10 cellular contexts compared by ENCODE assay signal in the genomic region with DNA sequence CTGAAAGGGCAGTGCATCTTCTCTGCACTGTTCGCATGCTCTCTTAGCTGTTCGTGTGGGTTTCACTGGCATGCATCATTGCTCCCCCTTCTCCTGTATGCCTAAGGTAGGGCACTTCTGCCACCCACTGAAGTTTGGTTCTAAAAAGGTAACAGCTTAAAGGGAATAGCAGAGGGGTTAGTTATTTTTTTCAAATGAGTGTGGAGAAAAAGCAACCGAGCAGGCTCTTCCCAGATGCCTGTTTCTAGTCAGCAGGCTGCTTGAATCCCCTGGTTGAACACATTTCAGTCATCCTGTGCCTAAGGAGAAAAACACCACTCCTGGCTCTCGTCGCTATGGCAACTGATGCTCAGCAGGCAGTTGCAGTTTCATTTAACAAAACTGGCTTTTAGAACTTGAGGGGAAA.
A peak's percentile ranks its signal among the peaks of the same experiment; 100 is the strongest.
DNase-seq lines count a peak whose midpoint lies in the region; ATAC-seq and TF ChIP-seq lines count a peak whose summit lies in the region.
"Had no signal": no experiment of that assay in that cellular context is flagged by ENCODE, and none has a peak within 500 bp of the region (broad histone marks: within the 10 kb centered on the region; RNA-seq: fewer than 3 reads in every experiment).

No MANE protein-coding gene starts in this region.

- H3K4me1 ChIP-seq in MM.1S (ENCODE audit: low read length) (0 out of 2 replicates have a peak, but pooled peaks cover 11% of the 10 kb centered on the region), thyroid gland (no peaks in the 10 kb centered on the region), body of pancreas (no peaks in the 10 kb centered on the region)
- H3K4me1 ChIP-seq: gastrocnemius medialis had no signal

- intact Hi-C loops in thyroid gland (cut with DNase I) (no loop called here), body of pancreas (cut with DNase I) (no loop called here)

- 62 to 67% methylated on average over 5 of the region's 5 CpGs for WGBS in thyroid gland, 2 donors
- WGBS in body of pancreas, 2 donors: 88 to 89% methylated on average over 5 of the region's 5 CpGs

- H4K20me1 ChIP-seq in MM.1S (ENCODE audit: insufficient read depth, low read length): no peaks in the 10 kb centered on the region

- DNase-seq in NCI-H2227 (lab: John Stamatoyannopoulos, UW; ENCODE audit: unreplicated experiment) (peak; percentile 86), NCI-H2227 treated with DMSO at 0.1 percent for 48 hours (lab: John Stamatoyannopoulos, UW) (no peak), MM.1S (peak; percentile 56), neural crest cell (ENCODE audit: low read depth, low spot score) (no peak), RPMI8226 (no peak), thyroid gland (no peak), body of pancreas (no peak)
- DNase-seq: gastrocnemius medialis; naive thymus-derived CD4-positive, alpha-beta T cell had no signal

- H3K36me3 ChIP-seq in MM.1S (replicated peaks; ENCODE audit: insufficient read depth, low read length): no peaks in the 10 kb centered on the region
- H3K36me3 ChIP-seq in thyroid gland: no peaks in the 10 kb centered on the region
- H3K36me3 ChIP-seq in body of pancreas (replicated peaks in 1 of 2; ENCODE audit: insufficient read depth in 1 of 2, low read depth in 2 of 2): no peaks in the 10 kb centered on the region
- H3K36me3 ChIP-seq: gastrocnemius medialis had no signal

- no peak overlapping the region for H3K9ac ChIP-seq in MM.1S (ENCODE audit: low read length)

- TF ChIP-seq CTCF in MM.1S (IDR thresholded peaks at IDR 0.05; ENCODE audit: low read length) (no peak), neural crest cell (conservative IDR thresholded peaks at IDR 0.05) (no peak), thyroid gland (IDR thresholded peaks at IDR 0.05) (no peak), body of pancreas (IDR thresholded peaks at IDR 0.05) (no peak)

- H3K9me3 Mint-ChIP-seq in neural crest cell: peaks cover 3% of the 10 kb centered on the region

- H3K4me1 Mint-ChIP-seq in neural crest cell: peaks cover 19% of the 10 kb centered on the region
- H3K4me1 Mint-ChIP-seq: naive thymus-derived CD4-positive, alpha-beta T cell had no signal

- no peak for TF ChIP-seq POLR2A in thyroid gland (IDR thresholded peaks at IDR 0.05)
- TF ChIP-seq POLR2A in body of pancreas (IDR thresholded peaks at IDR 0.05): no peak

- H3F3A ChIP-seq in MM.1S (ENCODE audit: insufficient read depth, low read length): no peaks in the 10 kb centered on the region

- H2AFZ ChIP-seq in MM.1S (ENCODE audit: low read length): no peak overlapping the region

- peak overlapping the region; percentile 10 for H3K4me3 Mint-ChIP-seq in neural crest cell
- H3K4me3 Mint-ChIP-seq: naive thymus-derived CD4-positive, alpha-beta T cell had no signal

- no peaks in the 10 kb centered on the region for H3K27me3 ChIP-seq in MM.1S (replicated peaks; ENCODE audit: insufficient read depth, low read length)
- H3K27me3 ChIP-seq in thyroid gland: no peaks in the 10 kb centered on the region
- no peaks in the 10 kb centered on the region for H3K27me3 ChIP-seq in body of pancreas
- H3K27me3 ChIP-seq: gastrocnemius medialis had no signal

- H3K79me2 ChIP-seq in MM.1S (ENCODE audit: low read length): no peaks in the 10 kb centered on the region

- H3K9me2 ChIP-seq in MM.1S (replicated peaks; ENCODE audit: insufficient read depth, low read length): no peaks in the 10 kb centered on the region

- H3K4me2 ChIP-seq in MM.1S (ENCODE audit: low read depth, low read length): no peak overlapping the region

- peak overlapping the region; percentile 47 for H3K27ac Mint-ChIP-seq in neural crest cell (ENCODE audit: unreplicated experiment)
- H3K27ac Mint-ChIP-seq: naive thymus-derived CD4-positive, alpha-beta T cell had no signal

- H3K27me3 Mint-ChIP-seq in neural crest cell (ENCODE audit: low read depth): no peaks in the 10 kb centered on the region
- H3K27me3 Mint-ChIP-seq: naive thymus-derived CD4-positive, alpha-beta T cell had no signal

- H3K27ac ChIP-seq in MM.1S (ENCODE audit: low read length) (no peak overlapping the region), thyroid gland (no peak overlapping the region), body of pancreas (no peak overlapping the region)
- H3K27ac ChIP-seq: gastrocnemius medialis had no signal

- peaks cover 24% of the 10 kb centered on the region for H3K36me3 Mint-ChIP-seq in neural crest cell (ENCODE audit: low read depth)

- no peaks in the 10 kb centered on the region for H3K9me3 ChIP-seq in MM.1S (replicated peaks; ENCODE audit: insufficient read depth, low read length)
- no peaks in the 10 kb centered on the region for H3K9me3 ChIP-seq in thyroid gland
- peaks cover 0 to 9% (median 0%) of the 10 kb centered on the region in 3 donors for H3K9me3 ChIP-seq in body of pancreas
- H3K9me3 ChIP-seq: gastrocnemius medialis had no signal

- H3K4me3 ChIP-seq in MM.1S (ENCODE audit: low read length) (no peak overlapping the region), thyroid gland (replicated peaks in 1 of 3) (no peak overlapping the region), body of pancreas (no peak overlapping the region)
- H3K4me3 ChIP-seq: gastrocnemius medialis had no signal

- peak; percentile 67 for ATAC-seq in GM21529 (IDR thresholded peaks at IDR 0.05; ENCODE audit: unreplicated experiment)
- no peak for ATAC-seq in body of pancreas
- ATAC-seq: gastrocnemius medialis; naive thymus-derived CD4-positive, alpha-beta T cell had no signal

Comparison
In these comparisons a context has a peak if more than half of its experiments do, and no peak if none do; other contexts are left out.
1. DNase-seq: peak in NCI-H2227 (single experiment) and MM.1S (single experiment); none in NCI-H2227 treated with DMSO at 0.1 percent for 48 hours (single experiment), neural crest cell (single experiment), RPMI8226 (single experiment), thyroid gland (0 of 2) and body of pancreas (0 of 4).